Comparison of ENCODE assay signal across 9 cellular contexts in the genomic region with DNA sequence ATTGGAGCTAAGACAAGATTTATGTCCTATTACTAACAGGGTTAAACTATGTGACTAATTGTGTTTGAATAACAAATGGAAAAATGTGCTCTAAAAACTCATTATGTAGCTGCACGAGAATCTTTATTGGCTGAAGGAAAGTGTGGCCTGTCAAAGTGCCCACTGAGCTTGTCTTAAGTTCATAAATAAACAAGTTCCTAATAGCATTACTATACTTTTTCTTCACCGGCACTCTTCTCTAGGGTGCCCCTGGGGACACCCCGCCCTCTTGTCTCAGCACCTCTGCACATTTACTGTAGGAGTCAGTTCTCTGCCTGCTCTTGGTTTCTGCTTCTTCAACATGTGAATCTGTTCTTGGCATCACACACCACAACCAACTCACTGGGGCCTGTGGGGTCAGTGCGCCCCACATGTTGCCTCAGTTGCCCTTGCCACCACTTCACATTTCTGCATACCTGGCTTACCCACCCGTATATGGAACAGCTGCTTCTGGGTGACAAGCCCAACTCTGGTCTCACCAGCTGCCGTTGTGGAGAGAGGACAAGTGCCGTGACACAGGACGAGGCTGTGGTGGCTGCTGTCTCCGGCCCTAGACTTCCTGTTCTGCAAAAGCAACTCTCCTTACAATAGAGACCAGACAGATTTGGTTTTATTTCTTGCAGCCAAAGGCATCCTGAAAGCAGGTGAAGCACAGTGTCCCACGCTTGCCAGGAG.
DNase-seq lines count a peak whose midpoint lies in the region; ATAC-seq and TF ChIP-seq lines count a peak whose summit lies in the region.
"Had no signal": no experiment of that assay in that cellular context is flagged by ENCODE, and none has a peak within 500 bp of the region (broad histone marks: within the 10 kb centered on the region; RNA-seq: fewer than 3 reads in every experiment).

No MANE protein-coding gene starts in this region.

- peak overlapping the region; percentile 96 for H3K27ac Mint-ChIP-seq in activated naive CD8-positive, alpha-beta T cell treated with anti-CD3 and anti-CD28 coated beads, Interleukin-2, amount 10 ng/mL, durations not matched to agents 7 days and 5 days

- H3K36me3 Mint-ChIP-seq in activated naive CD8-positive, alpha-beta T cell treated with anti-CD3 and anti-CD28 coated beads, Interleukin-2, amount 10 ng/mL, durations not matched to agents 7 days and 5 days = no peaks in the 10 kb centered on the region

- CTCF ChIA-PET in RWPE1 (lab: Yijun Ruan, JAX) = no interaction called here

- H3K9me3 Mint-ChIP-seq in activated naive CD8-positive, alpha-beta T cell treated with anti-CD3 and anti-CD28 coated beads, Interleukin-2, amount 10 ng/mL, durations not matched to agents 7 days and 5 days = no peaks in the 10 kb centered on the region

- no peak overlapping the region for H3K27ac ChIP-seq in RWPE1
- H3K27ac ChIP-seq: epithelial cell of prostate had no signal

- H3K4me3 Mint-ChIP-seq in activated naive CD8-positive, alpha-beta T cell treated with anti-CD3 and anti-CD28 coated beads, Interleukin-2, amount 10 ng/mL, durations not matched to agents 7 days and 5 days = peak overlapping the region; percentile 88

- peaks cover under 1% of the 10 kb centered on the region for H3K27me3 Mint-ChIP-seq in activated naive CD8-positive, alpha-beta T cell treated with anti-CD3 and anti-CD28 coated beads, Interleukin-2, amount 10 ng/mL, durations not matched to agents 7 days and 5 days

- H3K4me1 Mint-ChIP-seq in activated naive CD8-positive, alpha-beta T cell treated with anti-CD3 and anti-CD28 coated beads, Interleukin-2, amount 10 ng/mL, durations not matched to agents 7 days and 5 days = peaks cover 55% of the 10 kb centered on the region

- DNase-seq in EH (ENCODE audit: low read depth) = peak; percentile 50
- DNase-seq in activated naive CD8-positive, alpha-beta T cell treated with anti-CD3 and anti-CD28 coated beads, Interleukin-2, amount 10 ng/mL, durations not matched to agents 7 days and 5 days = peak; percentile 59
- DNase-seq in NCI-H1436 treated with DMSO at 0.1 percent for 48 hours (lab: John Stamatoyannopoulos, UW) = no peak
- DNase-seq in midbrain (lab: John Stamatoyannopoulos, UW) = no peak
- DNase-seq in stimulated activated CD4-positive, alpha-beta T cell treated with anti-CD3 and anti-CD28 coated beads, Interleukin-4, amount 100 ng/mL, for 4 hours = no peak
- DNase-seq in RWPE1 (ENCODE audit: low spot score) = no peak

- peak; percentile 48 for ATAC-seq in GM19463 (IDR thresholded peaks at IDR 0.05; ENCODE audit: unreplicated experiment)
- peak; percentile 50 for ATAC-seq in HG03432 (IDR thresholded peaks at IDR 0.05; ENCODE audit: unreplicated experiment)
- ATAC-seq in activated naive CD8-positive, alpha-beta T cell treated with anti-CD3 and anti-CD28 coated beads, Interleukin-2, amount 10 ng/mL, durations not matched to agents 7 days and 5 days (ENCODE audit: low read depth) = peak; percentile 43

- no peak for TF ChIP-seq CTCF in RWPE1 (conservative IDR thresholded peaks at IDR 0.05; ENCODE audit: low read depth)

- POLR2A ChIA-PET in activated naive CD8-positive, alpha-beta T cell treated with anti-CD3 and anti-CD28 coated beads, Interleukin-2, amount 10 ng/mL, durations not matched to agents 7 days and 5 days (lab: Charles Lee) = interaction anchor here (1.3 kb wide), 1 partner anchor 78 kb away, joined by 4 read pairs; no protein-coding TSS in a partner anchor
- POLR2A ChIA-PET in RWPE1 (lab: Yijun Ruan, JAX; ENCODE audit: low non-redundant PET) = no interaction called here

Comparison
In these comparisons a context has a peak if more than half of its experiments do, and no peak if none do; other contexts are left out.
1. DNase-seq: peak in EH (single experiment) and activated naive CD8-positive, alpha-beta T cell treated with anti-CD3 and anti-CD28 coated beads, Interleukin-2, amount 10 ng/mL, durations not matched to agents 7 days and 5 days (single experiment); none in NCI-H1436 treated with DMSO at 0.1 percent for 48 hours (single experiment), midbrain (single experiment), stimulated activated CD4-positive, alpha-beta T cell treated with anti-CD3 and anti-CD28 coated beads, Interleukin-4, amount 100 ng/mL, for 4 hours (0 of 2) and RWPE1 (single experiment).
2. Peak in every context shown above with its lines, with median percentiles within 50 percentile points of each other: ATAC-seq.